ENCODE assay signal across 1 cellular context in the genomic region with DNA sequence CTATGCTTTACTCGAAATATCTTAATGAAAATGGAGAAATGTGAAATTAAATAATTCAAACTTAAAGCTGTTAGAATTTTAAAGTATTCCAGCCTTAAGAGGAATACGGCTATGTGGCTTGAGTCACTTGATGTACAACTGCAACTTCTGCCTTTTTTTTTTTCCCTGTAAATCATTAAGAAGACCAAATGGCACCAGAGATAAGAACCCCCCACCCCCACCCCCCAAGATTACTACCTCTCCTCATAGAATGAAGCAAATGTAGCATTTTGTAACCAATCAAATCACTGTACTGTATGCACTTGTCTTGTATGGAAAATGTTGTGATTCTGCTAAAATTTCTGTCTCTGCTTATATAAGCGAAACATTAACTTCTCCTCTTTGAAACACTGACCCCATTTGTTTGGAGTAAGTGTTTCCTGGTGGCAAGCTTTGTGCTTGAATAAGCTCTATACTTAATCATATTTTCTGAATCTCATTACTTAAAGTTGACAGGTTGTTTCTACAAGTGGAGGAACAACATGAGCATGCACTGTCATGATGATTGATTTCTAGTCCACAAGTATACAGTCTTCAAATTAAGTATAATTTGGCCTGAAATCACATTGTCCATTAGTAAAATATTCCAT.
TF ChIP-seq lines count a peak whose summit lies in the region.

No MANE protein-coding gene starts in this region.

TF ChIP-seq in K562, 482 proteins besides CTCF, POLR2A, EP300 and RAD21 (continued from another document):
- TF ChIP-seq MEIS2 (IDR thresholded peaks at IDR 0.05; ENCODE audit: partially characterized antibody) (peak; percentile 99), TEAD4 (IDR thresholded peaks at IDR 0.05; ENCODE audit: low read length) (peak; percentile 74), TEAD4 (CRISPR knock-in tag; IDR thresholded peaks at IDR 0.05; ENCODE audit: borderline replicate concordance) (no peak), MBD2 (IDR thresholded peaks at IDR 0.05; ENCODE audit: borderline replicate concordance, low read depth) (no peak), TAL1 (IDR thresholded peaks at IDR 0.05) (peak; percentile 75), CBFA2T3 (IDR thresholded peaks at IDR 0.05) (peak; percentile 88)
- TF ChIP-seq, protein P1, sequence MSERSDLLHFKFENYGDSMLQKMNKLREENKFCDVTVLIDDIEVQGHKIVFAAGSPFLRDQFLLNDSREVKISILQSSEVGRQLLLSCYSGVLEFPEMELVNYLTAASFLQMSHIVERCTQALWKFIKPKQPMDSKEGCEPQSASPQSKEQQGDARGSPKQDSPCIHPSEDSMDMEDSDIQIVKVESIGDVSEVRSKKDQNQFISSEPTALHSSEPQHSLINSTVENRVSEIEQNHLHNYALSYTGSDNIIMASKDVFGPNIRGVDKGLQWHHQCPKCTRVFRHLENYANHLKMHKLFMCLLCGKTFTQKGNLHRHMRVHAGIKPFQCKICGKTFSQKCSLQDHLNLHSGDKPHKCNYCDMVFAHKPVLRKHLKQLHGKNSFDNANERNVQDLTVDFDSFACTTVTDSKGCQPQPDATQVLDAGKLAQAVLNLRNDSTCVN (CRISPR knock-in tag; IDR thresholded peaks at IDR 0.05): no peak
